13 cellular contexts compared by ENCODE assay signal in genomic region chr1:215421772-215422171, GRCh38.
"Had no signal": no experiment of that assay in that cellular context is flagged by ENCODE, and none has a peak within 500 bp of the region (broad histone marks: within the 10 kb centered on the region; RNA-seq: fewer than 3 reads in every experiment).

No MANE protein-coding gene starts in this region.

- H3K27ac ChIP-seq: colonic mucosa, lower lobe of right lung, upper lobe of right lung, VCaP had no signal

- DNase-seq: activated CD4-positive, alpha-beta T cell treated with anti-CD3 and anti-CD28 coated beads for 36 hours; activated CD8-positive, alpha-beta T cell treated with anti-CD3 and anti-CD28 coated beads, Interleukin-2, amount 10 ng/mL, durations not matched to agents 7 days and 5 days; activated naive CD4-positive, alpha-beta T cell treated with anti-CD3 and anti-CD28 coated beads for 36 hours; colonic mucosa; effector CD4-positive, alpha-beta T cell; lower lobe of right lung; naive B cell; retina; substantia nigra; upper lobe of right lung had no signal

- H3K9me3 ChIP-seq: colonic mucosa, lower lobe of right lung, upper lobe of right lung had no signal

- ATAC-seq: activated CD4-positive, alpha-beta T cell treated with anti-CD3 and anti-CD28 coated beads for 36 hours; activated CD8-positive, alpha-beta T cell treated with anti-CD3 and anti-CD28 coated beads, Interleukin-2, amount 10 ng/mL, durations not matched to agents 7 days and 5 days; lower lobe of right lung; stimulated activated memory B cell treated with anti-CD40 and anti-IgM and Interleukin-4, amounts not matched to agents 10 μg/mL and 1 μg/mL and 100 μg/mL, for 72 hours; upper lobe of right lung had no signal

- H3K4me1 ChIP-seq: colonic mucosa, lower lobe of right lung, upper lobe of right lung had no signal

- H3K27me3 ChIP-seq: colonic mucosa, upper lobe of right lung had no signal

- H3K36me3 ChIP-seq: colonic mucosa, lower lobe of right lung, upper lobe of right lung had no signal

- H3K4me3 ChIP-seq: colonic mucosa, lower lobe of right lung, smooth muscle cell, upper lobe of right lung had no signal
